8 cellular contexts compared by ENCODE assay signal in the genomic region with DNA sequence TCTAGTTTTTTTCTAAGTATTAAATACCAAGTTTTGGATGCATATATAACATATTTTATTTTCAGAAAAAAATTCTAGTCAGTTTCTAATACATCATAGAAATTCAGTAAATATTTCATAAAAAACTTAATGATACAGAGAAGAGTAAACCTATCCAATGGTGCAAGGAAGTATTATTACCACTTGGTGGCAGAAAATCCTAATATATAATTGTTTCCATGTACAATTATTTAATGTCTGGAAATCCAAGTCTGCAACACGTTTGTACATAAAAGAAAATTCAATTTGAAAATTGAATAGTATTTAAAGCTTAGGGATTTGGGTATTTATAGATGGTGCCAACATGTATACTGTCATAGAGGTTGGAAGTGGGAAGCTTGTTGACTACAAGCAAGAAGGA.
DNase-seq lines count a peak whose midpoint lies in the region; ATAC-seq and TF ChIP-seq lines count a peak whose summit lies in the region.

No MANE protein-coding gene starts in this region.

- H3F3A ChIP-seq in PC-9 (ENCODE audit: insufficient read depth, low read depth) = no peaks in the 10 kb centered on the region

- H3K27me3 ChIP-seq in PC-9 (ENCODE audit: insufficient read depth, low read depth) (no peaks in the 10 kb centered on the region), fibroblast of lung (ENCODE audit: control insufficient read depth, insufficient read depth, low read length) (no peaks in the 10 kb centered on the region)

- H2AFZ ChIP-seq in PC-9 (no peak overlapping the region), fibroblast of lung (ENCODE audit: low read length) (no peak overlapping the region)

- no peak for TF ChIP-seq CTCF in HEK293 (tag by site-specific recombination; IDR thresholded peaks at IDR 0.05)
- TF ChIP-seq CTCF in PC-9 (conservative IDR thresholded peaks at IDR 0.05) = peak; percentile 77
- peak in 1 of 2 donors; percentile 33 for TF ChIP-seq CTCF in fibroblast of lung (conservative IDR thresholded peaks at IDR 0.05 in 1 of 2, IDR thresholded peaks at IDR 0.05 in 1 of 2; ENCODE audit: low read depth in 1 of 2, low read length in 2 of 2)
- TF ChIP-seq CTCF in retinal pigment epithelial cell (conservative IDR thresholded peaks at IDR 0.05; ENCODE audit: low read depth, low read length) = peak; percentile 26

- H4K20me1 ChIP-seq in PC-9 (ENCODE audit: insufficient read depth) (no peaks in the 10 kb centered on the region; the same call in 1 of the 2 replicates), fibroblast of lung (ENCODE audit: control insufficient read depth, extremely low read depth, insufficient read depth, low read length) (no peaks in the 10 kb centered on the region)

- no peak overlapping the region for H3K4me3 ChIP-seq in HEK293 (ENCODE audit: low read depth, low read length)
- H3K4me3 ChIP-seq in PC-9 = no peak overlapping the region
- no peak overlapping the region for H3K4me3 ChIP-seq in fibroblast of lung (replicated peaks in 1 of 4; ENCODE audit: control extremely low read depth in 1 of 4, insufficient read depth in 1 of 4, low read depth in 3 of 4, low read length in 4 of 4)
- H3K4me3 ChIP-seq in retinal pigment epithelial cell (ENCODE audit: low read length) = no peak overlapping the region

- no peaks in the 10 kb centered on the region for H3K4me1 ChIP-seq in HEK293 (ENCODE audit: control insufficient read depth, insufficient read depth, low read length)
- no peaks in the 10 kb centered on the region for H3K4me1 ChIP-seq in PC-9 (replicated peaks; ENCODE audit: insufficient read depth)
- H3K4me1 ChIP-seq in fibroblast of lung (ENCODE audit: control insufficient read depth, extremely low read depth, insufficient read depth, low read length) = no peaks in the 10 kb centered on the region

- H3K79me2 ChIP-seq in PC-9 (ENCODE audit: low read depth) = no peaks in the 10 kb centered on the region
- no peaks in the 10 kb centered on the region for H3K79me2 ChIP-seq in fibroblast of lung (ENCODE audit: control insufficient read depth, insufficient read depth, low read length)

- POLR2A ChIA-PET in HEK293 (lab: Yijun Ruan, JAX) (no interaction called here), PC-9 (lab: Charles Lee; ENCODE audit: unreplicated experiment) (no interaction called here)

- BruUV-seq in PC-9 (replicated peaks; lab: Mats Ljungman, UMichigan) = no TSS peak

- H3K36me3 ChIP-seq in HEK293 (ENCODE audit: control insufficient read depth in 2 of 2, insufficient read depth in 1 of 2, low read length in 2 of 2) (no peaks in the 10 kb centered on the region), PC-9 (ENCODE audit: low read depth) (no peaks in the 10 kb centered on the region), fibroblast of lung (ENCODE audit: control insufficient read depth, insufficient read depth, low read length) (no peaks in the 10 kb centered on the region)

- DNase-seq in PC-9 (no peak), fibroblast of lung (ENCODE audit: low read depth in 2 of 2) (peak; percentile 12 to 64), retinal pigment epithelial cell (ENCODE audit: low read depth) (no peak), OCI-M2 (lab: John Stamatoyannopoulos, UW; ENCODE audit: unreplicated experiment) (no peak), amygdala (lab: John Stamatoyannopoulos, UW) (no peak)

- CTCF ChIA-PET in HEK293 (lab: Yijun Ruan, JAX) = interaction anchor here (0.5 to 3.4 kb wide), 17 partner anchors 9 to 404 kb away, joined by 3 to 30 read pairs (median 4); no protein-coding TSS in a partner anchor
- CTCF ChIA-PET in PC-9 (lab: Charles Lee) = interaction anchor here (1.0 to 1.1 kb wide), 2 partner anchors 388 to 391 kb away, joined by 3 read pairs; no protein-coding TSS in a partner anchor

- H3K27ac ChIP-seq in HEK293 (ENCODE audit: extremely low read depth, low read depth, low read length) (no peak overlapping the region), PC-9 (no peak overlapping the region), fibroblast of lung (ENCODE audit: insufficient read depth, low read length) (no peak overlapping the region)

- intact Hi-C loops in PC-9 (cut with micrococcal nuclease; ENCODE audit: unreplicated experiment) = loop anchor here (1.0 to 10.0 kb wide), 5 partner anchors 391 to 1208 kb away; no protein-coding TSS in a partner anchor

- H3K9me2 ChIP-seq in PC-9 (ENCODE audit: insufficient read depth) = no peaks in the 10 kb centered on the region

- H3K9me3 ChIP-seq in HEK293 (ENCODE audit: control insufficient read depth, insufficient read depth, low read depth, low read length) (no peaks in the 10 kb centered on the region), PC-9 (ENCODE audit: insufficient read depth, low read depth) (no peaks in the 10 kb centered on the region), fibroblast of lung (ENCODE audit: control insufficient read depth, insufficient read depth, low read depth, low read length) (no peaks in the 10 kb centered on the region)

- H3K4me2 ChIP-seq in PC-9 (no peak overlapping the region), fibroblast of lung (ENCODE audit: extremely low read depth, insufficient read depth, low read length) (no peak overlapping the region)

- ATAC-seq in HG03432 (IDR thresholded peaks at IDR 0.05; ENCODE audit: unreplicated experiment) (no peak), HG03097 (IDR thresholded peaks at IDR 0.05; ENCODE audit: low FRiP score, unreplicated experiment) (no peak)

- no peak overlapping the region for H3K9ac ChIP-seq in fibroblast of lung (ENCODE audit: insufficient read depth, low read length)

TF ChIP-seq in HEK293, 187 proteins besides CTCF, POLR2A, EP300 and RAD21:
- 0 out of 2 replicates have a peak, but pooled peaks have one; percentile 10 for TF ChIP-seq ZNF654 (tag by site-specific recombination; IDR thresholded peaks at IDR 0.05; ENCODE audit: low read depth)
- TF ChIP-seq ZNF555 (tag by site-specific recombination; conservative IDR thresholded peaks at IDR 0.05) = no peak

Comparison
In these comparisons a context has a peak if more than half of its experiments do, and no peak if none do; other contexts are left out.
1. DNase-seq: peak in fibroblast of lung (2 of 2); none in PC-9 (0 of 2), retinal pigment epithelial cell (single experiment), OCI-M2 (single experiment) and amygdala (0 of 56).